ENCODE assay signal across 22 cellular contexts in the genomic region with DNA sequence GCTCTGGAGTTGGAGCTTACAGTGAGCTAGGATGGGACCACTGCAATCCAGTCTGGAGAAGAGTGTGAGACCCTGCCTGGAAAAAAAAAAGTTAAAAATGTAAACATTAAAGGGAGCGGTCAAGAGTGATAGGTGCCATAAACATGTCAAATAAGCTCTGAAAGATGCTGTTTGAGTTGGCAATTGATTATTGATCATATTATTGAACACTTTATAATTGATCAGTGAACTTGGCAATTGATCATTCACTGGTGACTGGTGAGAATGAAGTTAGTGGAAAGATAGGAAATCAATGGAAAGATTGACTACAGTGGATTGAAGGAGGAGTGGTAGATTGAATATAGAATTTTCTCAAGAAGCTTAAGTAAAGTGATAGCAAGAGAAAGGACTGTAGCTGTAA.
A peak's percentile ranks its signal among the peaks of the same experiment; 100 is the strongest.
DNase-seq lines count a peak whose midpoint lies in the region; ATAC-seq, FAIRE-seq and TF ChIP-seq lines count a peak whose summit lies in the region.
"Had no signal": no experiment of that assay in that cellular context is flagged by ENCODE, and none has a peak within 500 bp of the region (broad histone marks: within the 10 kb centered on the region; RNA-seq: fewer than 3 reads in every experiment).

No MANE protein-coding gene starts in this region.

- POLR2A ChIA-PET in K562 (lab: Yijun Ruan, JAX): interaction anchor here (0.6 kb wide), 1 partner anchor 76 kb away, joined by 3 read pairs; no protein-coding TSS in a partner anchor

- H3K4me1 ChIP-seq in K562 (replicated peaks in 1 of 2; ENCODE audit: control insufficient read depth in 2 of 2, insufficient read depth in 2 of 2, low read length in 2 of 2): no peaks in the 10 kb centered on the region
- H3K4me1 ChIP-seq: A549; BLaER1 treated with 17β-estradiol and CSF1 and Interleukin-3, amounts not matched to agents 10 nM and 100 nM; Caco-2 had no signal

- no peaks in the 10 kb centered on the region for H3K9me3 ChIP-seq in K562 (replicated peaks; ENCODE audit: control insufficient read depth, insufficient read depth, low read depth, low read length)
- H3K9me3 ChIP-seq: A549; BLaER1 treated with 17β-estradiol and CSF1 and Interleukin-3, amounts not matched to agents 10 nM and 100 nM; Caco-2 had no signal

- TF ChIP-seq EP300 in K562 (IDR thresholded peaks at IDR 0.05; ENCODE audit: low read length): no peak

- no peak overlapping the region for H3K4me3 Mint-ChIP-seq in activated T-cell treated with anti-CD3 and anti-CD28 coated beads, Interleukin-2, amount 50 U/mL, for 72 hours
- H3K4me3 Mint-ChIP-seq: B cell; CD4-positive, alpha-beta T cell; CD8-positive, alpha-beta T cell had no signal

- no peaks in the 10 kb centered on the region for H3K27me3 ChIP-seq in K562 (ENCODE audit: control insufficient read depth in 2 of 2, insufficient read depth in 2 of 2, low read length in 2 of 2)
- H3K27me3 ChIP-seq: BLaER1 treated with 17β-estradiol and CSF1 and Interleukin-3, amounts not matched to agents 10 nM and 100 nM had no signal

- no peak overlapping the region for H3K4me2 ChIP-seq in K562 (ENCODE audit: insufficient read depth, low read length)
- H3K4me2 ChIP-seq: A549; BLaER1 treated with 17β-estradiol and CSF1 and Interleukin-3, amounts not matched to agents 10 nM and 100 nM had no signal

- 89% methylated on average over 1 of the region's 1 CpG for WGBS in K562 (ENCODE audit: insufficient coverage, low coverage, missing lambda C conversion rate)

- H3K9ac ChIP-seq in K562 (ENCODE audit: insufficient read depth in 1 of 2, low read depth in 2 of 2, low read length in 2 of 2): no peak overlapping the region
- H3K9ac ChIP-seq: BLaER1 treated with 17β-estradiol and CSF1 and Interleukin-3, amounts not matched to agents 10 nM and 100 nM had no signal

- FAIRE-seq in K562 (lab: Jason Lieb, UNC): no peak
- FAIRE-seq: A549, G401.6, GM12891, GM18507 had no signal

- no peaks in the 10 kb centered on the region for H3K9me3 Mint-ChIP-seq in activated T-cell treated with anti-CD3 and anti-CD28 coated beads, Interleukin-2, amount 50 U/mL, for 72 hours
- H3K9me3 Mint-ChIP-seq: CD4-positive, alpha-beta T cell; CD8-positive, alpha-beta T cell had no signal

- no peak overlapping the region for H3K4me3 ChIP-seq in K562
- H3K4me3 ChIP-seq: A549; BLaER1 treated with 17β-estradiol and CSF1 and Interleukin-3, amounts not matched to agents 10 nM and 100 nM had no signal

- BruUV-seq in K562 (replicated peaks; lab: Mats Ljungman, UMichigan): no TSS peak

- no peak overlapping the region for H3K27ac ChIP-seq in K562 (ENCODE audit: extremely low read depth, low read depth, low read length)
- H3K27ac ChIP-seq: 22Rv1; A549; BLaER1 treated with 17β-estradiol and CSF1 and Interleukin-3, amounts not matched to agents 10 nM and 100 nM; C4-2B had no signal

- no peaks in the 10 kb centered on the region for H3K9me1 ChIP-seq in K562 (ENCODE audit: control insufficient read depth, insufficient read depth, low read length)

- DNase-seq in activated T-cell treated with anti-CD3 and anti-CD28 coated beads, Interleukin-2, amount 50 U/mL, for 72 hours: no peak
- DNase-seq in activated T-cell treated with anti-CD3 and anti-CD28 coated beads, Interleukin-2, amount 50 U/mL, for 48 hours: no peak
- no peak for DNase-seq in K562 (ENCODE audit: extremely low read depth in 1 of 4, low spot score in 3 of 4)
- no peak for DNase-seq in DMS53 (lab: John Stamatoyannopoulos, UW)
- DNase-seq: AML-193; Caco-2; Calu3; CD4-positive, alpha-beta T cell; CD8-positive, alpha-beta T cell; DMS 273 treated with DMSO at 0.1 percent for 48 hours; DMS153; DMS79 treated with DMSO at 0.1 percent for 48 hours; GF-D8 had no signal

- peaks cover 80% of the 10 kb centered on the region for H3K36me3 ChIP-seq in K562 (ENCODE audit: control insufficient read depth, insufficient read depth, low read length)

- peak overlapping the region; percentile 55 for H3K27ac Mint-ChIP-seq in activated T-cell treated with anti-CD3 and anti-CD28 coated beads, Interleukin-2, amount 50 U/mL, for 72 hours
- H3K27ac Mint-ChIP-seq: B cell; CD4-positive, alpha-beta T cell; CD8-positive, alpha-beta T cell had no signal

- TF ChIP-seq RAD21 in K562 (CRISPR knock-in tag; conservative IDR thresholded peaks at IDR 0.05 in 1 of 2, IDR thresholded peaks at IDR 0.05 in 1 of 2): no peak

- intact Hi-C loops in K562 (cut with micrococcal nuclease): no loop called here

- ATAC-seq in activated T-cell treated with anti-CD3 and anti-CD28 coated beads, Interleukin-2, amount 50 U/mL, for 72 hours (replicated peaks in 1 of 2): no peak
- ATAC-seq in K562 (no peak), HG03521 (IDR thresholded peaks at IDR 0.05; ENCODE audit: unreplicated experiment) (no peak)
- ATAC-seq: A549; CD8-positive, alpha-beta T cell had no signal

- H3K36me3 Mint-ChIP-seq in activated T-cell treated with anti-CD3 and anti-CD28 coated beads, Interleukin-2, amount 50 U/mL, for 72 hours (ENCODE audit: insufficient read depth in 2 of 2): peaks cover 0 to 6% of the 10 kb centered on the region in 2 donors

- no peak for TF ChIP-seq POLR2A in K562 (conservative IDR thresholded peaks at IDR 0.05)

- no peaks in the 10 kb centered on the region for H3K27me3 Mint-ChIP-seq in activated T-cell treated with anti-CD3 and anti-CD28 coated beads, Interleukin-2, amount 50 U/mL, for 72 hours (ENCODE audit: low read depth)
- H3K27me3 Mint-ChIP-seq: B cell; CD4-positive, alpha-beta T cell had no signal

- H3K79me2 ChIP-seq in K562 (ENCODE audit: control insufficient read depth, insufficient read depth, low read length): no peaks in the 10 kb centered on the region

- TF ChIP-seq CTCF in K562 (IDR thresholded peaks at IDR 0.05 in 2 of 3, conservative IDR thresholded peaks at IDR 0.05 in 1 of 3; ENCODE audit: insufficient read depth in 2 of 3, low read depth in 1 of 3, low read length in 3 of 3): no peak

- no peaks in the 10 kb centered on the region for H3K4me1 Mint-ChIP-seq in activated T-cell treated with anti-CD3 and anti-CD28 coated beads, Interleukin-2, amount 50 U/mL, for 72 hours (ENCODE audit: low read depth)
- H3K4me1 Mint-ChIP-seq: B cell had no signal

- no peak overlapping the region for H2AFZ ChIP-seq in K562 (ENCODE audit: low read depth, low read length)

- in situ Hi-C loops in K562 (cut with MboI): no loop called here

- CTCF ChIA-PET in K562 (lab: Yijun Ruan, JAX; ENCODE audit: low intra/inter-chr PET ratio): no interaction called here

- no peaks in the 10 kb centered on the region for H4K20me1 ChIP-seq in K562 (replicated peaks; ENCODE audit: control insufficient read depth, insufficient read depth, low read length)

TF ChIP-seq in K562, 482 proteins besides CTCF, POLR2A, EP300 and RAD21:
- TF ChIP-seq, protein P1, sequence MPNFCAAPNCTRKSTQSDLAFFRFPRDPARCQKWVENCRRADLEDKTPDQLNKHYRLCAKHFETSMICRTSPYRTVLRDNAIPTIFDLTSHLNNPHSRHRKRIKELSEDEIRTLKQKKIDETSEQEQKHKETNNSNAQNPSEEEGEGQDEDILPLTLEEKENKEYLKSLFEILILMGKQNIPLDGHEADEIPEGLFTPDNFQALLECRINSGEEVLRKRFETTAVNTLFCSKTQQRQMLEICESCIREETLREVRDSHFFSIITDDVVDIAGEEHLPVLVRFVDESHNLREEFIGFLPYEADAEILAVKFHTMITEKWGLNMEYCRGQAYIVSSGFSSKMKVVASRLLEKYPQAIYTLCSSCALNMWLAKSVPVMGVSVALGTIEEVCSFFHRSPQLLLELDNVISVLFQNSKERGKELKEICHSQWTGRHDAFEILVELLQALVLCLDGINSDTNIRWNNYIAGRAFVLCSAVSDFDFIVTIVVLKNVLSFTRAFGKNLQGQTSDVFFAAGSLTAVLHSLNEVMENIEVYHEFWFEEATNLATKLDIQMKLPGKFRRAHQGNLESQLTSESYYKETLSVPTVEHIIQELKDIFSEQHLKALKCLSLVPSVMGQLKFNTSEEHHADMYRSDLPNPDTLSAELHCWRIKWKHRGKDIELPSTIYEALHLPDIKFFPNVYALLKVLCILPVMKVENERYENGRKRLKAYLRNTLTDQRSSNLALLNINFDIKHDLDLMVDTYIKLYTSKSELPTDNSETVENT (CRISPR knock-in tag; IDR thresholded peaks at IDR 0.05): no peak
- no peak for TF ChIP-seq ZKSCAN8 (CRISPR knock-in tag; IDR thresholded peaks at IDR 0.05)
- TF ChIP-seq, protein P2, sequence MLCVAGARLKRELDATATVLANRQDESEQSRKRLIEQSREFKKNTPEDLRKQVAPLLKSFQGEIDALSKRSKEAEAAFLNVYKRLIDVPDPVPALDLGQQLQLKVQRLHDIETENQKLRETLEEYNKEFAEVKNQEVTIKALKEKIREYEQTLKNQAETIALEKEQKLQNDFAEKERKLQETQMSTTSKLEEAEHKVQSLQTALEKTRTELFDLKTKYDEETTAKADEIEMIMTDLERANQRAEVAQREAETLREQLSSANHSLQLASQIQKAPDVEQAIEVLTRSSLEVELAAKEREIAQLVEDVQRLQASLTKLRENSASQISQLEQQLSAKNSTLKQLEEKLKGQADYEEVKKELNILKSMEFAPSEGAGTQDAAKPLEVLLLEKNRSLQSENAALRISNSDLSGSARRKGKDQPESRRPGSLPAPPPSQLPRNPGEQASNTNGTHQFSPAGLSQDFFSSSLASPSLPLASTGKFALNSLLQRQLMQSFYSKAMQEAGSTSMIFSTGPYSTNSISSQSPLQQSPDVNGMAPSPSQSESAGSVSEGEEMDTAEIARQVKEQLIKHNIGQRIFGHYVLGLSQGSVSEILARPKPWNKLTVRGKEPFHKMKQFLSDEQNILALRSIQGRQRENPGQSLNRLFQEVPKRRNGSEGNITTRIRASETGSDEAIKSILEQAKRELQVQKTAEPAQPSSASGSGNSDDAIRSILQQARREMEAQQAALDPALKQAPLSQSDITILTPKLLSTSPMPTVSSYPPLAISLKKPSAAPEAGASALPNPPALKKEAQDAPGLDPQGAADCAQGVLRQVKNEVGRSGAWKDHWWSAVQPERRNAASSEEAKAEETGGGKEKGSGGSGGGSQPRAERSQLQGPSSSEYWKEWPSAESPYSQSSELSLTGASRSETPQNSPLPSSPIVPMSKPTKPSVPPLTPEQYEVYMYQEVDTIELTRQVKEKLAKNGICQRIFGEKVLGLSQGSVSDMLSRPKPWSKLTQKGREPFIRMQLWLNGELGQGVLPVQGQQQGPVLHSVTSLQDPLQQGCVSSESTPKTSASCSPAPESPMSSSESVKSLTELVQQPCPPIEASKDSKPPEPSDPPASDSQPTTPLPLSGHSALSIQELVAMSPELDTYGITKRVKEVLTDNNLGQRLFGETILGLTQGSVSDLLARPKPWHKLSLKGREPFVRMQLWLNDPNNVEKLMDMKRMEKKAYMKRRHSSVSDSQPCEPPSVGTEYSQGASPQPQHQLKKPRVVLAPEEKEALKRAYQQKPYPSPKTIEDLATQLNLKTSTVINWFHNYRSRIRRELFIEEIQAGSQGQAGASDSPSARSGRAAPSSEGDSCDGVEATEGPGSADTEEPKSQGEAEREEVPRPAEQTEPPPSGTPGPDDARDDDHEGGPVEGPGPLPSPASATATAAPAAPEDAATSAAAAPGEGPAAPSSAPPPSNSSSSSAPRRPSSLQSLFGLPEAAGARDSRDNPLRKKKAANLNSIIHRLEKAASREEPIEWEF (CRISPR knock-in tag; IDR thresholded peaks at IDR 0.05): peak; percentile 96
